Comparison of ENCODE assay signal across 8 cellular contexts in genomic region chr11:32090774-32091370, GRCh38. TPM values are rescaled to one million over a fixed set of nuclear protein-coding genes. Genes with fewer than 3 reads are reported as not detected.
DNase-seq lines count a peak whose midpoint lies in the region; ATAC-seq and TF ChIP-seq lines count a peak whose summit lies in the region.

TSS of gene RCN1 (plus strand) at chr11:32091074. CDS start at chr11:32091197, 123 bp downstream.

- peak; percentile 51 for ATAC-seq in GM21825 (IDR thresholded peaks at IDR 0.05; ENCODE audit: unreplicated experiment)

- H2AFZ ChIP-seq in Karpas-422 (ENCODE audit: low read length) = peak within 1 kb of the TSS; percentile 98

- TF ChIP-seq EP300 in sigmoid colon (IDR thresholded peaks at IDR 0.05) = no peak

- TF ChIP-seq POLR2A in sigmoid colon (IDR thresholded peaks at IDR 0.05) = no peak

- TF ChIP-seq CTCF in brain (conservative IDR thresholded peaks at IDR 0.05) = no peak
- TF ChIP-seq CTCF in sigmoid colon (IDR thresholded peaks at IDR 0.05) = no peak

- peak; percentile 74 for DNase-seq in GDM1 (lab: John Stamatoyannopoulos, UW)
- peak; percentile 64 for DNase-seq in Karpas-422
- peak; percentile 16 for DNase-seq in T-helper 9 cell
- peak; percentile 50 for DNase-seq in iPS DF 6.9 (ENCODE audit: low read depth, low spot score)
- DNase-seq in sigmoid colon = peak; percentile 79
- DNase-seq in GM19240 (ENCODE audit: insufficient read length, low spot score) = no peak

- H3K27me3 Mint-ChIP-seq in brain = peaks cover 3% of the 10 kb centered on the region

- H3K4me1 ChIP-seq in Karpas-422 (ENCODE audit: low read length) (peaks cover 21% of the 10 kb centered on the region), iPS DF 6.9 (ENCODE audit: control insufficient read depth, insufficient read depth, low read length) (peaks cover 1% of the 10 kb centered on the region; the same call in 1 of the 2 replicates), sigmoid colon (peaks cover 0 to 22% (median 20%) of the 10 kb centered on the region in 4 donors)

- H3K36me3 ChIP-seq in Karpas-422 (ENCODE audit: insufficient read depth, low read length) (no peaks in the 10 kb centered on the region), iPS DF 6.9 (ENCODE audit: control insufficient read depth, insufficient read depth, low read length) (no peaks in the 10 kb centered on the region), sigmoid colon (no peaks in the 10 kb centered on the region)

- peak within 1 kb of the TSS; percentile 81 for H3K4me3 ChIP-seq in Karpas-422 (ENCODE audit: low read length)
- peak within 1 kb of the TSS; percentile 88 for H3K4me3 ChIP-seq in iPS DF 6.9 (ENCODE audit: low read length)
- H3K4me3 ChIP-seq in sigmoid colon = peak within 1 kb of the TSS; percentile 58 to 71 (median 64)

- H3K36me3 Mint-ChIP-seq in brain = peaks cover 31% of the 10 kb centered on the region

- peak within 1 kb of the TSS; percentile 87 to 96 (median 90) for H3K4me3 Mint-ChIP-seq in brain

- H3K9me3 Mint-ChIP-seq in brain = peaks cover 0 to 3% (median 0%) of the 10 kb centered on the region in 5 experiments

- H3K9me2 ChIP-seq in Karpas-422 (replicated peaks; ENCODE audit: insufficient read depth, low read length) = no peaks in the 10 kb centered on the region

- intact Hi-C loops in sigmoid colon (cut with DNase I) = no loop called here

- no CpG with 5 or more reads among the region's 69 CpGs for WGBS in iPS DF 6.9 (ENCODE audit: insufficient coverage, insufficient read length)
- 0 to 1% methylated on average over 65 to 67 of the region's 69 CpGs for WGBS in sigmoid colon, 2 donors

- no peaks in the 10 kb centered on the region for H3K79me2 ChIP-seq in Karpas-422 (ENCODE audit: low read length)

- peak within 1 kb of the TSS; percentile 93 for H3K4me2 ChIP-seq in Karpas-422 (ENCODE audit: low read depth, low read length, poor library complexity, severe bottlenecking)

- H3K9ac ChIP-seq in Karpas-422 (ENCODE audit: low read length) = peak within 1 kb of the TSS; percentile 73

- peak within 1 kb of the TSS; percentile 91 to 97 (median 94) for H3K27ac Mint-ChIP-seq in brain

- no peak within 1 kb of the TSS for H3K27ac ChIP-seq in Karpas-422 (ENCODE audit: low read length)
- H3K27ac ChIP-seq in iPS DF 6.9 (ENCODE audit: low read length) = no peak within 1 kb of the TSS
- peak within 1 kb of the TSS; percentile 78 to 87 (median 84) for H3K27ac ChIP-seq in sigmoid colon

- H3K9me3 ChIP-seq in Karpas-422 (ENCODE audit: low read length) = no peaks in the 10 kb centered on the region
- no peaks in the 10 kb centered on the region for H3K9me3 ChIP-seq in iPS DF 6.9 (ENCODE audit: control insufficient read depth, insufficient read depth, low read length)
- H3K9me3 ChIP-seq in sigmoid colon = no peaks in the 10 kb centered on the region

- H3K27me3 ChIP-seq in Karpas-422 (ENCODE audit: low read length) = no peaks in the 10 kb centered on the region
- no peaks in the 10 kb centered on the region for H3K27me3 ChIP-seq in iPS DF 6.9 (ENCODE audit: control insufficient read depth, insufficient read depth, low read length)
- no peaks in the 10 kb centered on the region for H3K27me3 ChIP-seq in sigmoid colon

- 0 out of 2 replicates have a peak, but pooled peaks cover 3% of the 10 kb centered on the region for H4K20me1 ChIP-seq in Karpas-422 (ENCODE audit: insufficient read depth, low read depth, low read length)

- peaks cover 56% of the 10 kb centered on the region for H3K4me1 Mint-ChIP-seq in brain

RNA-seq across cellular contexts. Expression of gene RCN1, which starts in this region (rescaled TPM):
- total RNA-seq in Karpas-422 (2014; rRNA removed; shearing (Covaris generic); ENCODE audit: low replicate concordance) = 16.1 and 17.7 TPM in 2 replicates
- polyA plus RNA-seq in brain (ENCODE audit: insufficient read depth, low read depth, low replicate concordance) = 35.7 TPM
- 10 to 100 TPM; 27.8 to 58.4 (median 36.9) TPM for total RNA-seq in sigmoid colon
- polyA plus RNA-seq in sigmoid colon = 10 to 100 TPM in 2 of 3 donors, 1 to 10 TPM in 1; 9.7 to 49.0 (median 10.2) TPM

Comparison
In these comparisons a context has a peak if more than half of its experiments do, and no peak if none do; other contexts are left out.
1. H3K27ac ChIP-seq: peak in sigmoid colon (4 of 4); none in Karpas-422 (single experiment) and iPS DF 6.9 (single experiment).
2. Peak in every context shown above with its lines, with median percentiles within 50 percentile points of each other: H3K4me3 ChIP-seq.